ENCODE assay signal across 1 cellular context in genomic region chr17:45948881-45949624, GRCh38.
A peak's percentile ranks its signal among the peaks of the same experiment; 100 is the strongest.
TF ChIP-seq lines count a peak whose summit lies in the region.

No MANE protein-coding gene starts in this region.

TF ChIP-seq in HepG2, 621 proteins besides CTCF, POLR2A, EP300 and RAD21 (continued from another document and continues in another):
- TF ChIP-seq ZNF292 (CRISPR knock-in tag; IDR thresholded peaks at IDR 0.05; ENCODE audit: borderline replicate concordance, low read depth) = no peak
- TF ChIP-seq ZNF33A (CRISPR knock-in tag; IDR thresholded peaks at IDR 0.05; ENCODE audit: borderline replicate concordance) = no peak
- no peak for TF ChIP-seq CEBPZ (IDR thresholded peaks at IDR 0.05; ENCODE audit: low read length)
- TF ChIP-seq HNF1B (CRISPR knock-in tag; IDR thresholded peaks at IDR 0.05) = peak; percentile 76
- no peak for TF ChIP-seq MBD4 (IDR thresholded peaks at IDR 0.05; ENCODE audit: borderline replicate concordance, low read length)
- TF ChIP-seq ZNF543 (CRISPR knock-in tag; IDR thresholded peaks at IDR 0.05) = 0 out of 2 replicates have a peak, but pooled peaks have one; percentile 60
- peak; percentile 46; the same call in 1 of the 2 replicates for TF ChIP-seq GATAD2A (CRISPR knock-in tag; IDR thresholded peaks at IDR 0.05)
- peak; percentile 48 for TF ChIP-seq CBX1 (IDR thresholded peaks at IDR 0.05; ENCODE audit: low read depth)
- peak; percentile 78; the same call in 1 of the 2 replicates for TF ChIP-seq ZBTB20 (CRISPR knock-in tag; IDR thresholded peaks at IDR 0.05; ENCODE audit: borderline replicate concordance, low read depth)
- peak; percentile 68; the same call in 1 of the 2 replicates for TF ChIP-seq SALL2 (CRISPR knock-in tag; IDR thresholded peaks at IDR 0.05)
- TF ChIP-seq FOXP4 (CRISPR knock-in tag; IDR thresholded peaks at IDR 0.05) = 0 out of 2 replicates have a peak, but pooled peaks have one; percentile 23
- no peak for TF ChIP-seq IKZF1 (IDR thresholded peaks at IDR 0.05)
- no peak for TF ChIP-seq ZNF24 (IDR thresholded peaks at IDR 0.05)
- TF ChIP-seq IRF1 (CRISPR knock-in tag; IDR thresholded peaks at IDR 0.05; ENCODE audit: low read depth) = no peak
- TF ChIP-seq IKZF5 (CRISPR knock-in tag; IDR thresholded peaks at IDR 0.05) = peak; percentile 82
- no peak for TF ChIP-seq ZNF34 (CRISPR knock-in tag; IDR thresholded peaks at IDR 0.05; ENCODE audit: borderline replicate concordance)
- no peak for TF ChIP-seq CHCHD3 (CRISPR knock-in tag; IDR thresholded peaks at IDR 0.05)
- TF ChIP-seq KDM1A (CRISPR knock-in tag; IDR thresholded peaks at IDR 0.05) = peak; percentile 39; the same call in 1 of the 2 replicates
- TF ChIP-seq SNAPC2 (CRISPR knock-in tag; IDR thresholded peaks at IDR 0.05) = 0 out of 2 replicates have a peak, but pooled peaks have one; percentile 67
- TF ChIP-seq ZNF580 (CRISPR knock-in tag; IDR thresholded peaks at IDR 0.05; ENCODE audit: borderline replicate concordance, low read depth) = 0 out of 2 replicates have a peak, but pooled peaks have one; percentile 28
- peak; percentile 100 for TF ChIP-seq NFE2L1 (CRISPR knock-in tag; IDR thresholded peaks at IDR 0.05; ENCODE audit: borderline replicate concordance)
- TF ChIP-seq MATR3 (CRISPR knock-in tag; IDR thresholded peaks at IDR 0.05) = no peak
- TF ChIP-seq TFE3 (CRISPR knock-in tag; IDR thresholded peaks at IDR 0.05) = 0 out of 2 replicates have a peak, but pooled peaks have one; percentile 30
- no peak for TF ChIP-seq ZNF7 (CRISPR knock-in tag; IDR thresholded peaks at IDR 0.05)
- TF ChIP-seq SIN3A (IDR thresholded peaks at IDR 0.05; ENCODE audit: borderline replicate concordance, low read depth, low read length) = no peak
- no peak for TF ChIP-seq IKZF4 (CRISPR knock-in tag; IDR thresholded peaks at IDR 0.05; ENCODE audit: borderline replicate concordance, low read depth, not compliant biosample characterization)
- TF ChIP-seq ZNF713 (CRISPR knock-in tag; IDR thresholded peaks at IDR 0.05) = no peak
- peak; percentile 20; the same call in 1 of the 2 replicates for TF ChIP-seq PHF8 (CRISPR knock-in tag; IDR thresholded peaks at IDR 0.05)
- TF ChIP-seq FOXM1 (CRISPR knock-in tag; IDR thresholded peaks at IDR 0.05) = no peak
- TF ChIP-seq ZNF710 (CRISPR knock-in tag; IDR thresholded peaks at IDR 0.05; ENCODE audit: borderline replicate concordance) = peak; percentile 58; the same call in 1 of the 2 replicates
- TF ChIP-seq KAT2B (IDR thresholded peaks at IDR 0.05; ENCODE audit: borderline replicate concordance, low read depth, low read length) = no peak
- TF ChIP-seq HMGXB3 (CRISPR knock-in tag; IDR thresholded peaks at IDR 0.05; ENCODE audit: borderline replicate concordance) = no peak
- peak; percentile 82; the same call in 1 of the 2 replicates for TF ChIP-seq ZBED4 (CRISPR knock-in tag; IDR thresholded peaks at IDR 0.05; ENCODE audit: borderline replicate concordance)
- TF ChIP-seq MTF2 (CRISPR knock-in tag; IDR thresholded peaks at IDR 0.05; ENCODE audit: borderline replicate concordance) = peak; percentile 98
- TF ChIP-seq ZBTB7A (CRISPR knock-in tag; IDR thresholded peaks at IDR 0.05) = no peak
- TF ChIP-seq CEBPB (IDR thresholded peaks at IDR 0.05; ENCODE audit: borderline replicate concordance, low read depth, low read length) = no peak
